ENCODE assay signal across 23 cellular contexts in the genomic region with DNA sequence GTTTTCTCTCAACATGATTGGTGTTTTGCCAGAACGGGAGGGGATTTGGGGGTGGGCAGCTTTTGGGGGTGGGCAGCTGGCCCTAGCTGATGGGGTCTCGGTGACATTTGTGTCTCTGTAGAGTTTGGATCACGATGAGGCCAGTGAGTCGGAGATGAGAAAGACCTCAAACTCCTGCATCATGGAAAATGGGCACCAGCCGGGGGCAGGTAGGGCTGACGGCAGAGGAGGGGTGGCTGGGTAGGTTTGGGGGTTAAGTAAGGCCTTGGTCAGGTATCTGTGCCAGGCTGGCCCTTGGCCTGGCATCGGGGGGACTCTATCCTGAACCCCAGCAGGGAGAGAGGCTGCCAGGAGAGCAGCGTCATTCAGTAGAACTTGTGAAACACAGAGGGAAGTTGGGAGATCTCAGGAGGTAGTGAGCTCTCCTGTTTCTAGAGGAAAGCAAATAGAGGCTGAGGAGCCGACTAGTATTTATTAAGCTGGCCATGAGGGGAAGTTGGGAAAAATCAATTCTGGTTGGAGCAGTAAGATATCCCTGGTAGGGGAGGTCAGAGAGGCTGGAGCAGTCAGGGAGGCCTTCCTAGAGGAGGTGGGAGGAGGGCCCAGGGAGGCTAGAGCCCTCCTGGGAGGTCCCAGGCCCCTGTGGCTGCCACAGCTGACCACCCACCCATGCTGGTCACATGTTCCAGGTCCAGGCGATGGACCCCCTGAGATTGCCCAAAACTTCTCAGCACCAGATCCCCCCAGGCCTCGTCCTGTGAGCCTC. TPM values are rescaled to one million over a fixed set of nuclear protein-coding genes. Genes with fewer than 3 reads are reported as not detected.
DNase-seq lines count a peak whose midpoint lies in the region; ATAC-seq, FAIRE-seq and TF ChIP-seq lines count a peak whose summit lies in the region.
"Had no signal": no experiment of that assay in that cellular context is flagged by ENCODE, and none has a peak within 500 bp of the region (broad histone marks: within the 10 kb centered on the region; RNA-seq: fewer than 3 reads in every experiment).

No MANE protein-coding gene starts in this region.

- FAIRE-seq in A549 (lab: Jason Lieb, UNC) (no peak), K562 (lab: Jason Lieb, UNC) (no peak)

- peaks cover 7% of the 10 kb centered on the region for H3K36me3 Mint-ChIP-seq in mesothelial cell of epicardium

- H3K9me3 ChIP-seq in A549 = no peaks in the 10 kb centered on the region
- no peaks in the 10 kb centered on the region for H3K9me3 ChIP-seq in K562 (replicated peaks; ENCODE audit: control insufficient read depth, insufficient read depth, low read depth, low read length)
- no peaks in the 10 kb centered on the region for H3K9me3 ChIP-seq in psoas muscle

- H3K36me3 ChIP-seq in K562 (ENCODE audit: control insufficient read depth, insufficient read depth, low read length) = no peaks in the 10 kb centered on the region
- peaks cover 0 to 51% of the 10 kb centered on the region in 2 donors for H3K36me3 ChIP-seq in psoas muscle (ENCODE audit: insufficient read depth in 1 of 2, low read depth in 1 of 2)
- H3K36me3 ChIP-seq: BE2C had no signal

- H3K4me1 Mint-ChIP-seq in mesothelial cell of epicardium = peaks cover 68% of the 10 kb centered on the region

- DNase-seq in A549 (ENCODE audit: low read depth in 1 of 2, low spot score in 1 of 2) = no peak
- no peak for DNase-seq in K562 (ENCODE audit: extremely low read depth in 1 of 4, low spot score in 3 of 4)
- no peak for DNase-seq in mesothelial cell of epicardium (ENCODE audit: low spot score in 2 of 2, unreplicated experiment in 2 of 2)
- no peak for DNase-seq in psoas muscle
- DNase-seq in activated CD4-positive, alpha-beta T cell treated with anti-CD3 and anti-CD28 coated beads, Interleukin-2, amount 50 U/mL, for 4 hours = no peak
- no peak for DNase-seq in NCI-H2196 treated with DMSO at 0.1 percent for 48 hours (lab: John Stamatoyannopoulos, UW; ENCODE audit: unreplicated experiment)
- DNase-seq: GF-D8, MM.1S, NCI-H1048, NCI-H1417 treated with DMSO at 0.1 percent for 48 hours, NCI-H187, NCI-H2107, NCI-H2227 treated with DMSO at 0.1 percent for 48 hours, NCI-H510A treated with DMSO at 0.1 percent for 48 hours, NCI-H748 treated with DMSO at 0.1 percent for 48 hours, RPMI8226, SIG-M5 had no signal

- 55% methylated on average over 11 of the region's 11 CpGs for WGBS in A549 (ENCODE audit: missing lambda C conversion rate)
- 0% methylated on average over 3 of the region's 11 CpGs for WGBS in K562 (ENCODE audit: insufficient coverage, low coverage, missing lambda C conversion rate)
- WGBS in psoas muscle, 3 donors = 49 to 69% (median 52%) methylated on average over 10 to 11 of the region's 11 CpGs

- CTCF ChIA-PET in A549 (lab: Yijun Ruan, JAX) = interaction anchor here (0.7 to 18.8 kb wide), 5 partner anchors 11 to 296 kb away, joined by 3 to 186 read pairs (median 4); no protein-coding TSS in a partner anchor
- CTCF ChIA-PET in K562 (lab: Yijun Ruan, JAX; ENCODE audit: low intra/inter-chr PET ratio) = no interaction called here

- H2AFZ ChIP-seq in K562 (ENCODE audit: low read depth, low read length) = no peak overlapping the region
- H2AFZ ChIP-seq: PC-9 had no signal

- ATAC-seq in A549 (no peak), K562 (no peak), psoas muscle (peak in 1 of 4 donors; percentile 3), GM21360 (IDR thresholded peaks at IDR 0.05; ENCODE audit: unreplicated experiment) (no peak), HG03469 (IDR thresholded peaks at IDR 0.05; ENCODE audit: unreplicated experiment) (no peak)

- TF ChIP-seq CTCF in A549 (IDR thresholded peaks at IDR 0.05) (no peak), K562 (IDR thresholded peaks at IDR 0.05 in 2 of 3, conservative IDR thresholded peaks at IDR 0.05 in 1 of 3; ENCODE audit: insufficient read depth in 2 of 3, low read depth in 1 of 3, low read length in 3 of 3) (no peak), mesothelial cell of epicardium (IDR thresholded peaks at IDR 0.05; ENCODE audit: unreplicated experiment) (no peak), psoas muscle (IDR thresholded peaks at IDR 0.05) (no peak)

- no peaks in the 10 kb centered on the region for H3K9me1 ChIP-seq in K562 (ENCODE audit: control insufficient read depth, insufficient read depth, low read length)

- in situ Hi-C loops in K562 (cut with MboI) = no loop called here

- H3K27me3 ChIP-seq in K562 (ENCODE audit: control insufficient read depth in 2 of 2, insufficient read depth in 2 of 2, low read length in 2 of 2) (peaks cover 2 to 75% of the 10 kb centered on the region in 2 experiments; a peak in 4 of 5 replicates), psoas muscle (ENCODE audit: insufficient read depth in 3 of 3, low read length in 2 of 3) (no peaks in the 10 kb centered on the region)

- H3K27ac Mint-ChIP-seq in mesothelial cell of epicardium = peak overlapping the region; percentile 78

- H3K9ac ChIP-seq in K562 (ENCODE audit: insufficient read depth in 1 of 2, low read depth in 2 of 2, low read length in 2 of 2) = no peak overlapping the region

- H3K4me3 Mint-ChIP-seq in mesothelial cell of epicardium = no peak overlapping the region

- H3K9me3 Mint-ChIP-seq in mesothelial cell of epicardium = no peaks in the 10 kb centered on the region

- TF ChIP-seq EP300 in A549 (IDR thresholded peaks at IDR 0.05) (no peak), K562 (IDR thresholded peaks at IDR 0.05; ENCODE audit: low read length) (no peak)

- TF ChIP-seq POLR2A in A549 (IDR thresholded peaks at IDR 0.05; ENCODE audit: low read length) (no peak), K562 (conservative IDR thresholded peaks at IDR 0.05) (no peak)

- H3K4me1 ChIP-seq in A549 = peaks cover 5% of the 10 kb centered on the region; the same call in 2 of the 3 replicates
- H3K4me1 ChIP-seq in K562 (replicated peaks in 1 of 2; ENCODE audit: control insufficient read depth in 2 of 2, insufficient read depth in 2 of 2, low read length in 2 of 2) = peaks cover 6 to 20% of the 10 kb centered on the region in 2 experiments; a peak in 4 of 5 replicates
- peaks cover 73% of the 10 kb centered on the region for H3K4me1 ChIP-seq in psoas muscle

- H3K79me2 ChIP-seq in K562 (ENCODE audit: control insufficient read depth, insufficient read depth, low read length) = no peaks in the 10 kb centered on the region

- H4K20me1 ChIP-seq in K562 (replicated peaks; ENCODE audit: control insufficient read depth, insufficient read depth, low read length) = peaks cover 12% of the 10 kb centered on the region; the same call in 1 of the 2 replicates

- H3K4me3 ChIP-seq in A549 (no peak overlapping the region), K562 (no peak overlapping the region), psoas muscle (peak overlapping the region; percentile 37)
- H3K4me3 ChIP-seq: PC-9 had no signal

- POLR2A ChIA-PET in A549 (lab: Yijun Ruan, JAX) = interaction anchor here (0.6 kb wide), 1 partner anchor 1643 kb away, joined by 7 read pairs; no protein-coding TSS in a partner anchor
- POLR2A ChIA-PET in K562 (lab: Yijun Ruan, JAX) = interaction anchor here (0.6 kb wide), 1 partner anchor 41 kb away, joined by 3 read pairs; no protein-coding TSS in a partner anchor

- intact Hi-C loops in K562 (cut with micrococcal nuclease) (no loop called here), psoas muscle (cut with DNase I) (no loop called here)

- no peak for TF ChIP-seq RAD21 in A549 (conservative IDR thresholded peaks at IDR 0.05 in 1 of 2, IDR thresholded peaks at IDR 0.05 in 1 of 2)
- no peak for TF ChIP-seq RAD21 in K562 (CRISPR knock-in tag; conservative IDR thresholded peaks at IDR 0.05 in 1 of 2, IDR thresholded peaks at IDR 0.05 in 1 of 2)

- H3K27me3 Mint-ChIP-seq in mesothelial cell of epicardium (ENCODE audit: low read depth) = no peaks in the 10 kb centered on the region

- H3K27ac ChIP-seq in A549 = no peak overlapping the region
- no peak overlapping the region for H3K27ac ChIP-seq in K562 (ENCODE audit: extremely low read depth, low read depth, low read length)
- peak overlapping the region; percentile 99 for H3K27ac ChIP-seq in psoas muscle
- H3K27ac ChIP-seq: PC-9 had no signal

- H3K4me2 ChIP-seq in A549 (no peak overlapping the region), K562 (ENCODE audit: insufficient read depth, low read length) (no peak overlapping the region)

- BruUV-seq in K562 (replicated peaks; lab: Mats Ljungman, UMichigan) = no TSS peak

RNA-seq across cellular contexts. Expression of a gene that starts 8.1 kb away (rescaled TPM):
- 0.05 and 0.07 TPM in 2 replicates for polyA plus RNA-seq in A549 (2011; rRNA removed)
- 0.05 and 0.08 TPM in 2 replicates for polyA plus RNA-seq in A549 (2012; cell fraction: cytosol; rRNA removed)
- polyA plus RNA-seq in A549 (2012; cell fraction: nucleus; rRNA removed) = 0.13 and 0.14 TPM in 2 replicates
- polyA plus RNA-seq in A549 (2017; fragmentation: RNase III; extraction: RNeasy Plus Mini Kit Qiagen cat#74134 plus additional on column Dnase treatment) = 0.06 to 0.21 TPM (median 0.10 TPM) in 3 replicates
- 0.08 and 0.15 TPM in 2 replicates for polyA minus RNA-seq in A549 (2011; rRNA and poly(A)+ RNA removed)
- total RNA-seq in K562 (2011; cell fraction: chromatin; rRNA removed; ENCODE audit: low replicate concordance) = not detected in 2 replicates
- total RNA-seq in K562 (2011; cell fraction: nucleolus; rRNA removed) = not detected in 2 replicates
- total RNA-seq in K562 (2011; cell fraction: nucleoplasm; rRNA removed) = not detected in 2 replicates
- not detected in 2 replicates for total RNA-seq in K562 (2014; rRNA removed)
- not detected in 2 replicates for total RNA-seq in K562 (2014; rRNA removed; fragmentation: Illumina TruSeq; extraction: Trizol)
- total RNA-seq in K562 (2015; rRNA removed; fragmentation: Illumina TruSeq; extraction: Trizol) = not detected in 2 replicates
- total RNA-seq in K562 (2021) = not detected in 2 replicates
- 0.04 TPM in 1 of 2 replicates, not detected in the other for polyA plus RNA-seq in K562 (2011; rRNA removed)
- polyA plus RNA-seq in K562 (2011; cell fraction: cytosol; rRNA removed) = not detected in 2 replicates
- polyA plus RNA-seq in K562 (2011; cell fraction: nucleus; rRNA removed) = not detected in 2 replicates
- polyA plus RNA-seq in K562 (2012) = not detected in 2 replicates
- not detected in 2 replicates for polyA plus RNA-seq in K562 (2014; fragmentation: Illumina TruSeq; extraction: Trizol)
- polyA plus RNA-seq in K562 (2014; fragmentation: Nextera tagmentation; extraction: Ambion mirVana) = not detected
- not detected in 2 replicates for polyA plus RNA-seq in K562 (2014; rRNA removed)
- polyA minus RNA-seq in K562 (2011; rRNA and poly(A)+ RNA removed) = not detected in 2 replicates
- not detected in 2 replicates for polyA minus RNA-seq in K562 (2011; cell fraction: cytosol; rRNA and poly(A)+ RNA removed)
- polyA minus RNA-seq in K562 (2011; cell fraction: nucleus; rRNA and poly(A)+ RNA removed) = not detected in 2 replicates
- total RNA-seq in mesothelial cell of epicardium = 64.8 to 68.2 TPM (median 65.7 TPM) in 3 replicates
- total RNA-seq in psoas muscle = 100 to 1,000 TPM; 248 to 524 (median 400) TPM
- polyA plus RNA-seq in psoas muscle = 100 to 1,000 TPM in 2 of 3 donors, 10 to 100 TPM in 1; 20.7 to 318 (median 210) TPM
- total RNA-seq: A673, PC-9 had no signal

RNA-seq across cellular contexts. Expression of a gene that starts 32.0 kb away (rescaled TPM):
- polyA plus RNA-seq in A549 (2011; rRNA removed) = not detected in 2 replicates
- polyA plus RNA-seq in A549 (2012; cell fraction: cytosol; rRNA removed) = 0.01 TPM in 1 of 2 replicates, not detected in the other
- polyA plus RNA-seq in A549 (2012; cell fraction: nucleus; rRNA removed) = not detected in 2 replicates
- polyA plus RNA-seq in A549 (2017; fragmentation: RNase III; extraction: RNeasy Plus Mini Kit Qiagen cat#74134 plus additional on column Dnase treatment) = not detected in 3 replicates
- not detected in 2 replicates for polyA minus RNA-seq in A549 (2011; rRNA and poly(A)+ RNA removed)
- total RNA-seq in K562 (2011; cell fraction: chromatin; rRNA removed; ENCODE audit: low replicate concordance) = not detected in 2 replicates
- not detected in 2 replicates for total RNA-seq in K562 (2011; cell fraction: nucleolus; rRNA removed)
- not detected in 2 replicates for total RNA-seq in K562 (2011; cell fraction: nucleoplasm; rRNA removed)
- not detected in 2 replicates for total RNA-seq in K562 (2014; rRNA removed)
- total RNA-seq in K562 (2014; rRNA removed; fragmentation: Illumina TruSeq; extraction: Trizol) = not detected in 2 replicates
- not detected in 2 replicates for total RNA-seq in K562 (2015; rRNA removed; fragmentation: Illumina TruSeq; extraction: Trizol)
- 0.09 TPM in 1 of 2 replicates, not detected in the other for total RNA-seq in K562 (2021)
- polyA plus RNA-seq in K562 (2011; rRNA removed) = not detected in 2 replicates
- not detected in 2 replicates for polyA plus RNA-seq in K562 (2011; cell fraction: cytosol; rRNA removed)
- not detected in 2 replicates for polyA plus RNA-seq in K562 (2011; cell fraction: nucleus; rRNA removed)
- not detected in 2 replicates for polyA plus RNA-seq in K562 (2012)
- polyA plus RNA-seq in K562 (2014; fragmentation: Illumina TruSeq; extraction: Trizol) = not detected in 2 replicates
- polyA plus RNA-seq in K562 (2014; fragmentation: Nextera tagmentation; extraction: Ambion mirVana) = not detected
- polyA plus RNA-seq in K562 (2014; rRNA removed) = 0.42 TPM in 1 of 2 replicates, not detected in the other
- not detected in 2 replicates for polyA minus RNA-seq in K562 (2011; rRNA and poly(A)+ RNA removed)
- not detected in 2 replicates for polyA minus RNA-seq in K562 (2011; cell fraction: cytosol; rRNA and poly(A)+ RNA removed)
- not detected in 2 replicates for polyA minus RNA-seq in K562 (2011; cell fraction: nucleus; rRNA and poly(A)+ RNA removed)
- 0.09 to 0.27 TPM (median 0.22 TPM) in 3 replicates for total RNA-seq in mesothelial cell of epicardium
- total RNA-seq in psoas muscle = not detected
- under 1 TPM in 1 of 3 donors, not detected in 2; 0.03 TPM for polyA plus RNA-seq in psoas muscle
- total RNA-seq: A673, H4 had no signal

RNA-seq across cellular contexts. Expression of a gene that starts 37.2 kb away (rescaled TPM):
- polyA plus RNA-seq in A549 (2011; rRNA removed) = 39.7 and 42.9 TPM in 2 replicates
- 86.5 and 99.2 TPM in 2 replicates for polyA plus RNA-seq in A549 (2012; cell fraction: cytosol; rRNA removed)
- polyA plus RNA-seq in A549 (2012; cell fraction: nucleus; rRNA removed) = 314 and 436 TPM in 2 replicates
- polyA plus RNA-seq in A549 (2017; fragmentation: RNase III; extraction: RNeasy Plus Mini Kit Qiagen cat#74134 plus additional on column Dnase treatment) = 95.0 to 103 TPM (median 95.1 TPM) in 3 replicates
- 70.5 and 108 TPM in 2 replicates for polyA minus RNA-seq in A549 (2011; rRNA and poly(A)+ RNA removed)
- 95.2 and 270 TPM in 2 replicates for total RNA-seq in K562 (2011; cell fraction: chromatin; rRNA removed; ENCODE audit: low replicate concordance)
- total RNA-seq in K562 (2011; cell fraction: nucleolus; rRNA removed) = 174 and 191 TPM in 2 replicates
- 98.3 and 111 TPM in 2 replicates for total RNA-seq in K562 (2011; cell fraction: nucleoplasm; rRNA removed)
- total RNA-seq in K562 (2014; rRNA removed) = 109 and 132 TPM in 2 replicates
- total RNA-seq in K562 (2014; rRNA removed; fragmentation: Illumina TruSeq; extraction: Trizol) = 19.8 and 23.3 TPM in 2 replicates
- total RNA-seq in K562 (2015; rRNA removed; fragmentation: Illumina TruSeq; extraction: Trizol) = 47.2 and 47.6 TPM in 2 replicates
- 107 and 114 TPM in 2 replicates for total RNA-seq in K562 (2021)
- 17.7 and 32.4 TPM in 2 replicates for polyA plus RNA-seq in K562 (2011; rRNA removed)
- polyA plus RNA-seq in K562 (2011; cell fraction: cytosol; rRNA removed) = 16.3 and 33.1 TPM in 2 replicates
- polyA plus RNA-seq in K562 (2011; cell fraction: nucleus; rRNA removed) = 131 and 209 TPM in 2 replicates
- 37.2 and 61.4 TPM in 2 replicates for polyA plus RNA-seq in K562 (2012)
- 70.7 and 73.8 TPM in 2 replicates for polyA plus RNA-seq in K562 (2014; fragmentation: Illumina TruSeq; extraction: Trizol)
- 1 to 10 TPM; 2.0 to 2.4 TPM for polyA plus RNA-seq in K562 (2014; fragmentation: Nextera tagmentation; extraction: Ambion mirVana)
- polyA plus RNA-seq in K562 (2014; rRNA removed) = 69.7 and 77.2 TPM in 2 replicates
- polyA minus RNA-seq in K562 (2011; rRNA and poly(A)+ RNA removed) = 23.5 and 30.7 TPM in 2 replicates
- 53.6 and 56.5 TPM in 2 replicates for polyA minus RNA-seq in K562 (2011; cell fraction: cytosol; rRNA and poly(A)+ RNA removed)
- 54.6 and 62.6 TPM in 2 replicates for polyA minus RNA-seq in K562 (2011; cell fraction: nucleus; rRNA and poly(A)+ RNA removed)
- 69.5 to 74.6 TPM (median 73.5 TPM) in 3 replicates for total RNA-seq in mesothelial cell of epicardium
- 10 to 100 TPM; 31.3 to 63.2 (median 46.3) TPM for total RNA-seq in psoas muscle
- polyA plus RNA-seq in psoas muscle = 10 to 100 TPM; 28.5 to 54.4 (median 35.5) TPM

RNA-seq across cellular contexts. Expression of a gene that starts 49.1 kb away (rescaled TPM):
- polyA plus RNA-seq in A549 (2011; rRNA removed) = 0.12 and 0.15 TPM in 2 replicates
- 0.07 and 0.08 TPM in 2 replicates for polyA plus RNA-seq in A549 (2012; cell fraction: cytosol; rRNA removed)
- 0.17 and 0.24 TPM in 2 replicates for polyA plus RNA-seq in A549 (2012; cell fraction: nucleus; rRNA removed)
- polyA plus RNA-seq in A549 (2017; fragmentation: RNase III; extraction: RNeasy Plus Mini Kit Qiagen cat#74134 plus additional on column Dnase treatment) = 0.08 to 0.12 TPM in 2 of 3 replicates, not detected in the other
- 0.17 and 0.19 TPM in 2 replicates for polyA minus RNA-seq in A549 (2011; rRNA and poly(A)+ RNA removed)
- not detected in 2 replicates for total RNA-seq in K562 (2011; cell fraction: chromatin; rRNA removed; ENCODE audit: low replicate concordance)
- not detected in 2 replicates for total RNA-seq in K562 (2011; cell fraction: nucleolus; rRNA removed)
- total RNA-seq in K562 (2011; cell fraction: nucleoplasm; rRNA removed) = not detected in 2 replicates
- not detected in 2 replicates for total RNA-seq in K562 (2014; rRNA removed)
- not detected in 2 replicates for total RNA-seq in K562 (2014; rRNA removed; fragmentation: Illumina TruSeq; extraction: Trizol)
- not detected in 2 replicates for total RNA-seq in K562 (2015; rRNA removed; fragmentation: Illumina TruSeq; extraction: Trizol)
- not detected in 2 replicates for total RNA-seq in K562 (2021)
- not detected in 2 replicates for polyA plus RNA-seq in K562 (2011; rRNA removed)
- polyA plus RNA-seq in K562 (2011; cell fraction: cytosol; rRNA removed) = not detected in 2 replicates
- polyA plus RNA-seq in K562 (2011; cell fraction: nucleus; rRNA removed) = not detected in 2 replicates
- polyA plus RNA-seq in K562 (2012) = not detected in 2 replicates
- polyA plus RNA-seq in K562 (2014; fragmentation: Illumina TruSeq; extraction: Trizol) = not detected in 2 replicates
- polyA plus RNA-seq in K562 (2014; fragmentation: Nextera tagmentation; extraction: Ambion mirVana) = not detected
- polyA plus RNA-seq in K562 (2014; rRNA removed) = not detected in 2 replicates
- not detected in 2 replicates for polyA minus RNA-seq in K562 (2011; rRNA and poly(A)+ RNA removed)
- polyA minus RNA-seq in K562 (2011; cell fraction: cytosol; rRNA and poly(A)+ RNA removed) = not detected in 2 replicates
- polyA minus RNA-seq in K562 (2011; cell fraction: nucleus; rRNA and poly(A)+ RNA removed) = not detected in 2 replicates
- 0.18 to 0.45 TPM (median 0.36 TPM) in 3 replicates for total RNA-seq in mesothelial cell of epicardium
- under 1 TPM in 2 of 4 donors, not detected in 2; 0.10 to 0.36 TPM for total RNA-seq in psoas muscle
- polyA plus RNA-seq in psoas muscle = not detected
- total RNA-seq: A673, H4 had no signal

Comparison
In these comparisons a context has a peak if more than half of its experiments do, and no peak if none do; other contexts are left out.
1. RNA of a gene that starts 8.1 kb away (total RNA-seq): 248 to 524 TPM in psoas muscle and 64.8 to 68.2 TPM in mesothelial cell of epicardium; not detected in K562; every median in the first group is over 10 times any median in the second.